ENCODE assay signal across 19 cellular contexts in the genomic region with DNA sequence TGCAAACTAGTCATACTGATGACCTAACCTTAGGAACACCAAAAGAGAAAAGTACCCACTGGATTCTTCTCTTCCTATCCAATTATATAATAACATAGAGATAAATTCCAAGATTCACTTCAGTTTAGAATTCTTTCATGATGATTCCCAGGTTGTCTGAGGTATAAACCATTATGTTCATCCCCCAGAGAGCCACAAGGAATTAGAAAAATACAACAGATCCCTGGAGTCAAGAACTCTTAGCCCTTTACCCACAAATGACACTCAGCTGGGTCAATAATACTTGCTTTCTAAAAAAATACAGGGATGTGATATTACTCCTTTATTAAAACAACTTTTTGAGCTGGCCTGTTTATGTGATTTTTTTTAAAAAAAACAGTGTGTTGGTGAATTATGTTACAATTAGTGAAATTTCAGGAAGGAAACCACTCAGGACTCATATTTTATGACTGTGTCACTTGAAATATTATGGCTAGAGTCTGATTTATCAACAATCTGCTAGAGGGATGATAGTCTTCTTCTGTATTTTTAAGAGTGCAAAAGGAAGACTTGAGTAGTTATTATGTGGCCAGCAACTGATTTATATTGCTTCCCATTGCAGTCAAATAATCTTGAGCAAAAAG.
"Had no signal": no experiment of that assay in that cellular context is flagged by ENCODE, and none has a peak within 500 bp of the region (broad histone marks: within the 10 kb centered on the region; RNA-seq: fewer than 3 reads in every experiment).

No MANE protein-coding gene starts in this region.

- H3K79me2 ChIP-seq: parathyroid adenoma had no signal

- ATAC-seq: naive thymus-derived CD8-positive, alpha-beta T cell; right lobe of liver; stimulated activated memory B cell treated with anti-CD40 and anti-IgM and Interleukin-4, amounts not matched to agents 10 μg/mL and 1 μg/mL and 100 μg/mL, for 72 hours had no signal

- H3K4me1 Mint-ChIP-seq: activated naive CD4-positive, alpha-beta T cell treated with anti-CD3 and anti-CD28 coated beads, Interleukin-2, amount 50 U/mL, for 24 hours; naive thymus-derived CD8-positive, alpha-beta T cell; stimulated activated memory B cell treated with anti-CD40 and anti-IgM and Interleukin-4, amounts not matched to agents 10 μg/mL and 1 μg/mL and 100 μg/mL, for 72 hours had no signal

- H3K27me3 Mint-ChIP-seq: stimulated activated memory B cell treated with anti-CD40 and anti-IgM and Interleukin-4, amounts not matched to agents 10 μg/mL and 1 μg/mL and 100 μg/mL, for 72 hours had no signal

- H3K9me3 Mint-ChIP-seq: activated naive CD4-positive, alpha-beta T cell treated with anti-CD3 and anti-CD28 coated beads, Interleukin-2, amount 50 U/mL, for 24 hours; endodermal cell; T-helper 1 cell treated with Interleukin-12 subunit alpha and Interleukin-12 subunit beta and Interleukin-4 antibody, amounts not matched to agents 30 μg/mL and 1 μg/mL, for 36 hours had no signal

- H3K4me3 ChIP-seq: adrenal gland, cardiac muscle cell, dorsolateral prefrontal cortex, right lobe of liver, spleen, thoracic aorta, upper lobe of left lung had no signal

- DNase-seq: activated CD4-positive, alpha-beta T cell treated with anti-CD3 and anti-CD28 coated beads, Interleukin-2, amount 50 U/mL, for 4 hours; activated gamma-delta T cell; adrenal gland; dorsolateral prefrontal cortex; endodermal cell; foreskin melanocyte; mesendoderm; naive thymus-derived CD8-positive, alpha-beta T cell; right lobe of liver; spleen; stimulated activated CD4-positive, alpha-beta T cell treated with anti-CD3 and anti-CD28 coated beads, Interleukin-4, amount 100 ng/mL, for 4 hours; upper lobe of left lung had no signal

- H3K27ac ChIP-seq: adrenal gland, cardiac muscle cell, dorsolateral prefrontal cortex, neutrophil, parathyroid adenoma, right lobe of liver, spleen, thoracic aorta, upper lobe of left lung had no signal

- H3K4me3 Mint-ChIP-seq: activated naive CD4-positive, alpha-beta T cell treated with anti-CD3 and anti-CD28 coated beads, Interleukin-2, amount 50 U/mL, for 24 hours; endodermal cell; naive thymus-derived CD8-positive, alpha-beta T cell; stimulated activated memory B cell treated with anti-CD40 and anti-IgM and Interleukin-4, amounts not matched to agents 10 μg/mL and 1 μg/mL and 100 μg/mL, for 72 hours; T-helper 1 cell treated with Interleukin-12 subunit alpha and Interleukin-12 subunit beta and Interleukin-4 antibody, amounts not matched to agents 30 μg/mL and 1 μg/mL, for 36 hours had no signal

- H3K27me3 ChIP-seq: adrenal gland, cardiac muscle cell, dorsolateral prefrontal cortex, neutrophil, right lobe of liver, spleen, upper lobe of left lung had no signal

- H2AFZ ChIP-seq: parathyroid adenoma had no signal

- H3K36me3 Mint-ChIP-seq: stimulated activated memory B cell treated with anti-CD40 and anti-IgM and Interleukin-4, amounts not matched to agents 10 μg/mL and 1 μg/mL and 100 μg/mL, for 72 hours had no signal

- H3K9me3 ChIP-seq: adrenal gland, neutrophil, right lobe of liver, spleen, thoracic aorta, upper lobe of left lung had no signal

- H3K4me1 ChIP-seq: adrenal gland, parathyroid adenoma, right lobe of liver, upper lobe of left lung had no signal

- H3K9ac ChIP-seq: parathyroid adenoma had no signal

- H3K27ac Mint-ChIP-seq: activated naive CD4-positive, alpha-beta T cell treated with anti-CD3 and anti-CD28 coated beads, Interleukin-2, amount 50 U/mL, for 24 hours; endodermal cell; naive thymus-derived CD8-positive, alpha-beta T cell; stimulated activated memory B cell treated with anti-CD40 and anti-IgM and Interleukin-4, amounts not matched to agents 10 μg/mL and 1 μg/mL and 100 μg/mL, for 72 hours; T-helper 1 cell treated with Interleukin-12 subunit alpha and Interleukin-12 subunit beta and Interleukin-4 antibody, amounts not matched to agents 30 μg/mL and 1 μg/mL, for 36 hours had no signal

- H3K36me3 ChIP-seq: adrenal gland, cardiac muscle cell, neutrophil, right lobe of liver, spleen, thoracic aorta, upper lobe of left lung had no signal
